In the genomic region with DNA sequence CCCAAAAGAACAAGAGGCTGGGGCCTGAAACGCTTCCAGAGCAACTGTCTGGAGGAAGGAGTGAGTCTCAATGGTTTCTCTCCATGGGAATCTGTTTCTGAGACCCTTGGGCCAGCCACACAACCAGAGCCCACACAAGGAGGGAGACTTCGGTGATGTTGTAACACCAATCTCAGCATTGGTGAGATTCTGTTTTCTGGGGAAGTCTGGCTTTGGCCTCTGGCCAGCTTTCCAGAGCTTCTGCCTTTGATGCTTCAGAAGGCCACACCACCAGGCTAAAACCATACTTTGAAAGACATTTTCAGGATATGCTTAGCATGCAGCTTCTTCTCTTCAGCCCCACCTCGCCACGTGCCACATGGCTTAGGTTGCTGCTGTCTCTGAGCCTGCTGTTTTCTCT, we compare ENCODE assay signal across 18 cellular contexts. TPM values are rescaled to one million over a fixed set of nuclear protein-coding genes. Genes with fewer than 3 reads are reported as not detected.
DNase-seq lines count a peak whose midpoint lies in the region; ATAC-seq and TF ChIP-seq lines count a peak whose summit lies in the region.
"Had no signal": no experiment of that assay in that cellular context is flagged by ENCODE, and none has a peak within 500 bp of the region (broad histone marks: within the 10 kb centered on the region; RNA-seq: fewer than 3 reads in every experiment).

No MANE protein-coding gene starts in this region.

- no peak overlapping the region for H3K4me3 ChIP-seq in left ventricle myocardium inferior
- no peak overlapping the region for H3K4me3 ChIP-seq in heart right ventricle
- no peak overlapping the region for H3K4me3 ChIP-seq in adrenal gland
- H3K4me3 ChIP-seq in right cardiac atrium (ENCODE audit: low read length), result no peak overlapping the region
- no peak overlapping the region for H3K4me3 ChIP-seq in hepatocyte

- ATAC-seq in heart right ventricle, result no peak
- no peak for ATAC-seq in right cardiac atrium
- ATAC-seq in sciatic nerve, result no peak

- intact Hi-C loops in left ventricle myocardium inferior (cut with micrococcal nuclease), result no loop called here
- intact Hi-C loops in heart right ventricle (cut with DNase I), result no loop called here
- intact Hi-C loops in adrenal gland (cut with DNase I), result no loop called here
- intact Hi-C loops in right cardiac atrium (cut with DNase I), result no loop called here
- intact Hi-C loops in sciatic nerve (cut with DNase I), result no loop called here

- H3K27ac ChIP-seq in left ventricle myocardium inferior (replicated peaks) (no peak overlapping the region), heart right ventricle (no peak overlapping the region), adrenal gland (no peak overlapping the region), right cardiac atrium (ENCODE audit: low read length) (no peak overlapping the region), hepatocyte (no peak overlapping the region)

- no peak overlapping the region for H2AFZ ChIP-seq in hepatocyte

- peaks cover 17% of the 10 kb centered on the region for H3K4me1 ChIP-seq in left ventricle myocardium inferior
- H3K4me1 ChIP-seq in heart right ventricle, result peaks cover 5 to 12% (median 7%) of the 10 kb centered on the region in 9 donors
- peaks cover 7% of the 10 kb centered on the region in 2 donors for H3K4me1 ChIP-seq in adrenal gland (replicated peaks in 1 of 2)
- H3K4me1 ChIP-seq in right cardiac atrium (ENCODE audit: control insufficient read depth, insufficient read depth, low read length), result no peaks in the 10 kb centered on the region
- peaks cover 6% of the 10 kb centered on the region for H3K4me1 ChIP-seq in hepatocyte (ENCODE audit: insufficient read depth)

- H3K9me3 ChIP-seq in left ventricle myocardium inferior (replicated peaks), result no peaks in the 10 kb centered on the region
- H3K9me3 ChIP-seq in heart right ventricle, result no peaks in the 10 kb centered on the region
- no peaks in the 10 kb centered on the region for H3K9me3 ChIP-seq in adrenal gland (replicated peaks in 1 of 3)
- H3K9me3 ChIP-seq in right cardiac atrium (ENCODE audit: control insufficient read depth, low read length), result no peaks in the 10 kb centered on the region
- H3K9me3 ChIP-seq in hepatocyte (ENCODE audit: low read depth), result no peaks in the 10 kb centered on the region

- no peaks in the 10 kb centered on the region for H3K9me2 ChIP-seq in hepatocyte (replicated peaks; ENCODE audit: insufficient read depth)

- no peak overlapping the region for H3K4me2 ChIP-seq in hepatocyte

- no peaks in the 10 kb centered on the region for H4K20me1 ChIP-seq in hepatocyte (ENCODE audit: insufficient read depth, poor library complexity, severe bottlenecking)

- DNase-seq in left ventricle myocardium inferior (peak; percentile 35), heart right ventricle (no peak), adrenal gland (peak in 6 of 7 donors; percentile 24 to 69 (median 48)), right cardiac atrium (peak; percentile 35 to 76 (median 66)), sciatic nerve (ENCODE audit: low spot score) (peak; percentile 71), NCI-H187 (lab: John Stamatoyannopoulos, UW) (no peak), cerebellar nuclear complex (lab: John Stamatoyannopoulos, UW) (no peak), hepatocyte (ENCODE audit: low spot score) (no peak)
- DNase-seq: CD4-positive, alpha-beta T cell; COR-L47; DMS79; Karpas-422; NCI-H1092; NCI-H1436; NCI-H1930; NCI-H510A; NCI-H748 treated with DMSO at 0.1 percent for 48 hours; SHP77 had no signal

- 76 to 80% methylated on average over 4 of the region's 4 CpGs for WGBS in heart right ventricle, 2 donors
- 68 to 83% (median 72%) methylated on average over 4 of the region's 4 CpGs for WGBS in adrenal gland, 4 donors
- WGBS in right cardiac atrium, result 79% methylated on average over 4 of the region's 4 CpGs
- 66% methylated on average over 4 of the region's 4 CpGs for WGBS in hepatocyte (ENCODE audit: low lambda C conversion rate, missing lambda C conversion rate)

- H3K27me3 ChIP-seq in left ventricle myocardium inferior (ENCODE audit: low read depth) (no peaks in the 10 kb centered on the region), heart right ventricle (no peaks in the 10 kb centered on the region), adrenal gland (no peaks in the 10 kb centered on the region), right cardiac atrium (ENCODE audit: control insufficient read depth, insufficient read depth) (no peaks in the 10 kb centered on the region), hepatocyte (no peaks in the 10 kb centered on the region)

- no peak for TF ChIP-seq POLR2A in adrenal gland (IDR thresholded peaks at IDR 0.05)

- H3K79me2 ChIP-seq in hepatocyte, result peaks cover 4% of the 10 kb centered on the region

- no peak for TF ChIP-seq CTCF in left ventricle myocardium inferior (IDR thresholded peaks at IDR 0.05; ENCODE audit: borderline replicate concordance)
- TF ChIP-seq CTCF in heart right ventricle (IDR thresholded peaks at IDR 0.05), result no peak
- no peak for TF ChIP-seq CTCF in adrenal gland (IDR thresholded peaks at IDR 0.05)
- no peak for TF ChIP-seq CTCF in hepatocyte (IDR thresholded peaks at IDR 0.05; ENCODE audit: poor library complexity)

- no peaks in the 10 kb centered on the region for H3K36me3 ChIP-seq in left ventricle myocardium inferior
- H3K36me3 ChIP-seq in heart right ventricle, result peaks cover 0 to 3% (median 0%) of the 10 kb centered on the region in 9 donors
- no peaks in the 10 kb centered on the region for H3K36me3 ChIP-seq in adrenal gland (replicated peaks in 1 of 2)
- H3K36me3 ChIP-seq in hepatocyte (replicated peaks; ENCODE audit: insufficient read depth, low read depth), result no peaks in the 10 kb centered on the region

RNA-seq across cellular contexts. Expression of gene EEFSEC, which starts 3.6 kb away (rescaled TPM):
- total RNA-seq in left ventricle myocardium inferior, result 23.7 TPM
- total RNA-seq in heart right ventricle, result 10 to 100 TPM; 16.5 to 29.5 (median 25.4) TPM
- 10 to 100 TPM; 16.7 to 18.1 TPM for polyA plus RNA-seq in heart right ventricle
- 10 to 100 TPM in 7 of 8 donors, 1 to 10 TPM in 1; 9.3 to 15.6 (median 12.0) TPM for total RNA-seq in adrenal gland
- 1 to 10 TPM; 8.6 to 9.7 (median 9.3) TPM for polyA plus RNA-seq in adrenal gland
- 10 to 100 TPM; 14.7 to 17.6 (median 16.2) TPM for total RNA-seq in right cardiac atrium
- polyA plus RNA-seq in right cardiac atrium, result 15.0 TPM
- 14.8 TPM for total RNA-seq in sciatic nerve
- 9.2 and 9.8 TPM in 2 replicates for total RNA-seq in hepatocyte
- 16.4 and 17.5 TPM in 2 replicates for polyA plus RNA-seq in hepatocyte

RNA-seq across cellular contexts. Expression of gene RUVBL1, which starts 26.0 kb away (rescaled TPM):
- total RNA-seq in left ventricle myocardium inferior, result 25.3 TPM
- total RNA-seq in heart right ventricle, result 10 to 100 TPM; 23.5 to 34.4 (median 25.6) TPM
- polyA plus RNA-seq in heart right ventricle, result 10 to 100 TPM in 1 of 2 donors, 1 to 10 TPM in 1; 9.4 to 38.5 TPM
- total RNA-seq in adrenal gland, result 10 to 100 TPM in 7 of 8 donors, 1 to 10 TPM in 1; 7.9 to 32.0 (median 25.4) TPM
- 10 to 100 TPM; 11.7 to 37.5 (median 20.2) TPM for polyA plus RNA-seq in adrenal gland
- 10 to 100 TPM; 20.9 to 27.1 (median 26.6) TPM for total RNA-seq in right cardiac atrium
- 28.9 TPM for polyA plus RNA-seq in right cardiac atrium
- 26.7 TPM for total RNA-seq in sciatic nerve
- 29.7 and 29.9 TPM in 2 replicates for total RNA-seq in hepatocyte
- polyA plus RNA-seq in hepatocyte, result 33.5 and 37.2 TPM in 2 replicates

Comparison
In these comparisons a context has a peak if more than half of its experiments do, and no peak if none do; other contexts are left out.
1. DNase-seq: peak in left ventricle myocardium inferior (single experiment), adrenal gland (6 of 7), right cardiac atrium (3 of 3) and sciatic nerve (single experiment); none in heart right ventricle (0 of 2), NCI-H187 (0 of 2), cerebellar nuclear complex (0 of 2) and hepatocyte (single experiment).